26 cellular contexts compared by ENCODE assay signal in the genomic region with DNA sequence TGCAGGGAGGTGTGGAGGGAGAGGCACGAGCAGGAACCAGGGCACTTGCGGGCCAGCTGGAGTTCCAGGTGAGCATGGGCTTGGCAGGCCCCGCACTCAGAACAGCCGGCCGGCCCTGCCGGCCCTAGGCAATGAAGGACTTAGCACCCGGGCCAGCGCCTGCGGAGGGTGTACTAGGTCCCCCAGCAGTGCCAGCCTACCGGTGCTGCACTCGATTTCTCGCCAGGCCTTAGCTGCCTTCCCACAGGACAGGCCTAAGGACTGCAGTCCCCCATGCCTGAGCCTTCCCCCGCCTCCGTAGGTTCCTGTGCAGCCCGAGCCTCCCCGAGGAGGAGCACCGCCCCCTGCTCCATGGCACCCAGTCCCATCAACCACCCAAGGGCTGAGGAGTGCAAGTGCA.
"Had no signal": no experiment of that assay in that cellular context is flagged by ENCODE, and none has a peak within 500 bp of the region (broad histone marks: within the 10 kb centered on the region; RNA-seq: fewer than 3 reads in every experiment).

No MANE protein-coding gene starts in this region.

- H3K9ac ChIP-seq: neural progenitor cell had no signal

- DNase-seq: naive thymus-derived CD4-positive, alpha-beta T cell; natural killer cell; nucleus accumbens; psoas muscle; right cardiac atrium; sigmoid colon; small intestine; stimulated activated CD4-positive, alpha-beta T cell treated with anti-CD3 and anti-CD28 coated beads, Interleukin-15, amount 100 ng/mL, for 24 hours; stimulated activated CD4-positive, alpha-beta T cell treated with anti-CD3 and anti-CD28 coated beads, Interleukin-4, amount 100 ng/mL, for 1 hour; stimulated activated CD4-positive, alpha-beta T cell treated with anti-CD3 and anti-CD28 coated beads, Interleukin-4, amount 100 ng/mL, for 4 hours; stimulated activated CD8-positive, alpha-beta memory T cell treated with anti-CD3 and anti-CD28 coated beads, Interleukin-4, amount 100 ng/mL, for 48 hours; stimulated activated naive CD4-positive, alpha-beta T cell; stimulated activated naive CD8-positive, alpha-beta T cell treated with anti-CD3 and anti-CD28 coated beads, Interleukin-15, amount 100 ng/mL, for 72 hours; stimulated activated naive CD8-positive, alpha-beta T cell treated with anti-CD3 and anti-CD28 coated beads, Interleukin-15, Interleukin-2, amounts not matched to agents 100 U/mL and 50 U/mL, for 24 hours; substantia nigra; testis; tibial artery; transverse colon had no signal

- H3K4me2 ChIP-seq: neural progenitor cell had no signal

- H3K4me1 ChIP-seq: neural progenitor cell, pancreas, psoas muscle, right lobe of liver, sigmoid colon, suprapubic skin, testis, tibial artery, transverse colon, vagina had no signal

- ATAC-seq: naive thymus-derived CD4-positive, alpha-beta T cell; natural killer cell; pancreas; psoas muscle; right cardiac atrium; right lobe of liver; stimulated activated memory B cell treated with anti-CD40 and anti-IgM and Interleukin-4, amounts not matched to agents 10 μg/mL and 1 μg/mL and 100 μg/mL, for 72 hours; stimulated activated naive CD8-positive, alpha-beta T cell treated with anti-CD3 and anti-CD28 coated beads, Interleukin-15, amount 100 ng/mL, for 72 hours; stimulated activated naive CD8-positive, alpha-beta T cell treated with anti-CD3 and anti-CD28 coated beads, Interleukin-15, Interleukin-2, amounts not matched to agents 100 U/mL and 50 U/mL, for 24 hours had no signal

- H3K27ac ChIP-seq: neural progenitor cell, neutrophil, pancreas, psoas muscle, right lobe of liver, sigmoid colon, suprapubic skin, testis, tibial artery, transverse colon, vagina had no signal

- H3K4me3 ChIP-seq: neural progenitor cell, pancreas, psoas muscle, right lobe of liver, sigmoid colon, suprapubic skin, testis, tibial artery, transverse colon, vagina had no signal

- FAIRE-seq: pancreas, small intestine, urothelium cell line had no signal

- H3K9me3 ChIP-seq: pancreas, right lobe of liver, sigmoid colon, suprapubic skin, testis, tibial artery, transverse colon, vagina had no signal

- H3K36me3 ChIP-seq: neural progenitor cell, neutrophil, pancreas, right lobe of liver, sigmoid colon, suprapubic skin, tibial artery, transverse colon, vagina had no signal

- H3K27me3 ChIP-seq: neural progenitor cell, neutrophil, pancreas, right lobe of liver, sigmoid colon, suprapubic skin, testis, tibial artery, transverse colon, vagina had no signal
